Comparison of ENCODE assay signal across 21 cellular contexts in genomic region chr5:179959627-179960026, GRCh38.
"Had no signal": no experiment of that assay in that cellular context is flagged by ENCODE, and none has a peak within 500 bp of the region (broad histone marks: within the 10 kb centered on the region; RNA-seq: fewer than 3 reads in every experiment).

No MANE protein-coding gene starts in this region.

- ATAC-seq: activated CD8-positive, alpha-beta T cell treated with anti-CD3 and anti-CD28 coated beads, Interleukin-2, amount 10 ng/mL, durations not matched to agents 7 days and 5 days; activated naive CD4-positive, alpha-beta T cell treated with anti-CD3 and anti-CD28 coated beads, Interleukin-2, amount 50 U/mL, for 72 hours; gastroesophageal sphincter; mucosa of descending colon had no signal

- H3K27me3 Mint-ChIP-seq: stimulated activated naive CD8-positive, alpha-beta T cell treated with anti-CD3 and anti-CD28 coated beads, Interleukin-15, Interleukin-2, amounts not matched to agents 100 ng/mL and 50 ng/mL, for 24 hours had no signal

- H3K27ac ChIP-seq: ascending aorta, brain microvascular endothelial cell, gastroesophageal sphincter, parathyroid adenoma, skin epidermis, thyroid gland had no signal

- H3K4me1 ChIP-seq: ascending aorta, parathyroid adenoma, thyroid gland had no signal

- H3K9me3 ChIP-seq: ascending aorta, gastroesophageal sphincter, mucosa of descending colon, thyroid gland had no signal

- DNase-seq: activated CD4-positive, alpha-beta T cell treated with anti-CD3 and anti-CD28 coated beads for 1 hour; activated CD4-positive, alpha-beta T cell treated with anti-CD3 and anti-CD28 coated beads, Interleukin-2, amount 50 U/mL, for 1 hour; activated CD8-positive, alpha-beta T cell treated with anti-CD3 and anti-CD28 coated beads, Interleukin-2, amount 10 ng/mL, durations not matched to agents 7 days and 5 days; brain microvascular endothelial cell; central memory CD4-positive, alpha-beta T cell; head of caudate nucleus; hypothalamus; mesendoderm; mucosa of descending colon; nucleus accumbens; right cardiac atrium; stimulated activated CD4-positive, alpha-beta T cell treated with anti-CD3 and anti-CD28 coated beads, Interleukin-1b, Interleukin-23, amount 100 ng/mL, for 48 hours; substantia nigra; thyroid gland had no signal

- H3K27ac Mint-ChIP-seq: activated CD8-positive, alpha-beta T cell treated with anti-CD3 and anti-CD28 coated beads, Interleukin-2, amount 10 ng/mL, durations not matched to agents 7 days and 5 days; activated naive CD4-positive, alpha-beta T cell treated with anti-CD3 and anti-CD28 coated beads, Interleukin-2, amount 50 U/mL, for 72 hours; stimulated activated naive CD8-positive, alpha-beta T cell treated with anti-CD3 and anti-CD28 coated beads, Interleukin-15, Interleukin-2, amounts not matched to agents 100 ng/mL and 50 ng/mL, for 24 hours; T-helper 2 cell treated with Interferon-gamma antibody and Interleukin-4, amounts not matched to agents 5 μg/mL and 100 μg/mL, for 36 hours had no signal

- H3K27me3 ChIP-seq: ascending aorta, brain microvascular endothelial cell, gastroesophageal sphincter, thyroid gland had no signal

- H3K9me3 Mint-ChIP-seq: activated naive CD4-positive, alpha-beta T cell treated with anti-CD3 and anti-CD28 coated beads, Interleukin-2, amount 50 U/mL, for 72 hours; stimulated activated naive CD8-positive, alpha-beta T cell treated with anti-CD3 and anti-CD28 coated beads, Interleukin-15, Interleukin-2, amounts not matched to agents 100 ng/mL and 50 ng/mL, for 24 hours; T-helper 2 cell treated with Interferon-gamma antibody and Interleukin-4, amounts not matched to agents 5 μg/mL and 100 μg/mL, for 36 hours had no signal

- H3K4me3 ChIP-seq: ascending aorta, gastroesophageal sphincter, mucosa of descending colon, skin epidermis, thyroid gland had no signal

- H3K36me3 ChIP-seq: brain microvascular endothelial cell had no signal

- H3K4me3 Mint-ChIP-seq: activated CD8-positive, alpha-beta T cell treated with anti-CD3 and anti-CD28 coated beads, Interleukin-2, amount 10 ng/mL, durations not matched to agents 7 days and 5 days; stimulated activated naive CD8-positive, alpha-beta T cell treated with anti-CD3 and anti-CD28 coated beads, Interleukin-15, Interleukin-2, amounts not matched to agents 100 ng/mL and 50 ng/mL, for 24 hours; T-helper 2 cell treated with Interferon-gamma antibody and Interleukin-4, amounts not matched to agents 5 μg/mL and 100 μg/mL, for 36 hours had no signal
